Comparison of ENCODE assay signal across 18 cellular contexts in genomic region chr3:73094951-73095350, GRCh38. TPM values are rescaled to one million over a fixed set of nuclear protein-coding genes. Genes with fewer than 3 reads are reported as not detected.
DNase-seq lines count a peak whose midpoint lies in the region; ATAC-seq and TF ChIP-seq lines count a peak whose summit lies in the region.
"Had no signal": no experiment of that assay in that cellular context is flagged by ENCODE, and none has a peak within 500 bp of the region (broad histone marks: within the 10 kb centered on the region; RNA-seq: fewer than 3 reads in every experiment).

No MANE protein-coding gene starts in this region.

- peaks cover 11% of the 10 kb centered on the region for H3K4me1 ChIP-seq in mammary epithelial cell (ENCODE audit: insufficient read depth, low read length)
- H3K4me1 ChIP-seq in left ventricle myocardium inferior: peaks cover 10% of the 10 kb centered on the region
- no peaks in the 10 kb centered on the region for H3K4me1 ChIP-seq in tibial artery
- H3K4me1 ChIP-seq: sigmoid colon had no signal

- H3K27me3 ChIP-seq in mammary epithelial cell (ENCODE audit: insufficient read depth, low read length): no peaks in the 10 kb centered on the region
- no peaks in the 10 kb centered on the region for H3K27me3 ChIP-seq in left ventricle myocardium inferior (ENCODE audit: low read depth)
- H3K27me3 ChIP-seq in tibial artery: no peaks in the 10 kb centered on the region
- H3K27me3 ChIP-seq: sigmoid colon had no signal

- no peak overlapping the region for H3K9ac ChIP-seq in mammary epithelial cell (ENCODE audit: insufficient read depth, low read length)

- no peaks in the 10 kb centered on the region for H3K9me3 Mint-ChIP-seq in MCF 10A (ENCODE audit: unreplicated experiment)
- H3K9me3 Mint-ChIP-seq: activated CD4-positive, alpha-beta memory T cell treated with anti-CD3 and anti-CD28 coated beads, Interleukin-2, amount 10 ng/mL, durations not matched to agents 7 days and 5 days; activated naive CD8-positive, alpha-beta T cell treated with anti-CD3 and anti-CD28 coated beads, Interleukin-2, amount 10 ng/mL, durations not matched to agents 7 days and 5 days; activated T-cell treated with anti-CD3 and anti-CD28 coated beads, Interleukin-2, amount 50 U/mL, for 24 hours; CD8-positive, alpha-beta memory T cell had no signal

- no peak for ATAC-seq in HG02938 (IDR thresholded peaks at IDR 0.05; ENCODE audit: unreplicated experiment)
- no peak for ATAC-seq in HG03432 (IDR thresholded peaks at IDR 0.05; ENCODE audit: unreplicated experiment)

- peaks cover 6% of the 10 kb centered on the region for H3K4me1 Mint-ChIP-seq in MCF 10A (ENCODE audit: insufficient read depth, unreplicated experiment)

- POLR2A ChIA-PET in MCF 10A (lab: Yijun Ruan, JAX): interaction anchor here (0.6 kb wide), 1 partner anchor 386 kb away, joined by 3 read pairs; no protein-coding TSS in a partner anchor

- 21% methylated on average over 12 of the region's 12 CpGs for WGBS in mammary epithelial cell (ENCODE audit: low coverage, missing lambda C conversion rate)

- H3K27me3 Mint-ChIP-seq in MCF 10A (ENCODE audit: insufficient read depth, unreplicated experiment): no peaks in the 10 kb centered on the region
- H3K27me3 Mint-ChIP-seq: activated CD4-positive, alpha-beta memory T cell treated with anti-CD3 and anti-CD28 coated beads, Interleukin-2, amount 10 ng/mL, durations not matched to agents 7 days and 5 days had no signal

- peak overlapping the region; percentile 92 for H2AFZ ChIP-seq in mammary epithelial cell (ENCODE audit: low read depth, low read length)

- no peaks in the 10 kb centered on the region for H4K20me1 ChIP-seq in mammary epithelial cell (ENCODE audit: insufficient read depth, low read length)

- no peaks in the 10 kb centered on the region for H3K36me3 Mint-ChIP-seq in MCF 10A (ENCODE audit: insufficient read depth, unreplicated experiment)
- H3K36me3 Mint-ChIP-seq: activated naive CD8-positive, alpha-beta T cell treated with anti-CD3 and anti-CD28 coated beads, Interleukin-2, amount 10 ng/mL, durations not matched to agents 7 days and 5 days; CD8-positive, alpha-beta memory T cell had no signal

- H3K79me2 ChIP-seq in mammary epithelial cell (ENCODE audit: insufficient read depth, low read length): no peaks in the 10 kb centered on the region

- H3K27ac Mint-ChIP-seq in MCF 10A (ENCODE audit: low read depth, unreplicated experiment): no peak overlapping the region
- H3K27ac Mint-ChIP-seq: activated CD4-positive, alpha-beta memory T cell treated with anti-CD3 and anti-CD28 coated beads, Interleukin-2, amount 10 ng/mL, durations not matched to agents 7 days and 5 days; activated naive CD8-positive, alpha-beta T cell treated with anti-CD3 and anti-CD28 coated beads, Interleukin-2, amount 10 ng/mL, durations not matched to agents 7 days and 5 days; activated T-cell treated with anti-CD3 and anti-CD28 coated beads, Interleukin-2, amount 50 U/mL, for 24 hours; T-helper 17 cell had no signal

- no TSS peak for BruUV-seq in mammary epithelial cell (replicated peaks; lab: Mats Ljungman, UMichigan)
- BruUV-seq in MCF 10A (replicated peaks; lab: Mats Ljungman, UMichigan): no TSS peak

- no peak for DNase-seq in mammary epithelial cell
- no peak for DNase-seq in MCF 10A (ENCODE audit: unreplicated experiment)
- peak; percentile 10 for DNase-seq in NCI-H345 treated with DMSO at 0.1 percent for 48 hours (lab: John Stamatoyannopoulos, UW; ENCODE audit: unreplicated experiment)
- peak; percentile 37 for DNase-seq in left ventricle myocardium inferior
- peak; percentile 47 for DNase-seq in retina
- no peak for DNase-seq in tibial artery
- DNase-seq: activated CD4-positive, alpha-beta memory T cell treated with anti-CD3 and anti-CD28 coated beads, Interleukin-2, amount 10 ng/mL, durations not matched to agents 7 days and 5 days; activated naive CD8-positive, alpha-beta T cell treated with anti-CD3 and anti-CD28 coated beads, Interleukin-2, amount 10 ng/mL, durations not matched to agents 7 days and 5 days; activated T-cell treated with anti-CD3 and anti-CD28 coated beads, Interleukin-2, amount 50 U/mL, for 24 hours; CD8-positive, alpha-beta memory T cell; kidney glomerular epithelial cell; NCI-H1417 treated with DMSO at 0.1 percent for 48 hours; NK-92 treated with Interleukin-12 subunit alpha and Interleukin-12 subunit beta, amount 100 ng/mL, for 24 hours; occipital lobe; sigmoid colon; T-helper 17 cell had no signal

- H3K9me3 ChIP-seq in mammary epithelial cell (replicated peaks; ENCODE audit: insufficient read depth, low read length) (no peaks in the 10 kb centered on the region), left ventricle myocardium inferior (replicated peaks) (peaks cover 5% of the 10 kb centered on the region), tibial artery (no peaks in the 10 kb centered on the region)
- H3K9me3 ChIP-seq: sigmoid colon had no signal

- in situ Hi-C loops in mammary epithelial cell (cut with MboI; ENCODE audit: low sequenced_read_pairs in 2 of 2): loop anchor here (10.0 to 25.0 kb wide), 3 partner anchors 340 to 1383 kb away; no protein-coding TSS in a partner anchor

- H3K27ac ChIP-seq in mammary epithelial cell (ENCODE audit: insufficient read depth, low read depth, low read length) (no peak overlapping the region), left ventricle myocardium inferior (replicated peaks) (no peak overlapping the region), tibial artery (no peak overlapping the region)
- H3K27ac ChIP-seq: sigmoid colon had no signal

- dilution Hi-C loops in mammary epithelial cell (cut with HindIII; ENCODE audit: low sequenced_read_pairs): no loop called here

- intact Hi-C loops in mammary epithelial cell (cut with micrococcal nuclease) (no loop called here), MCF 10A (cut with micrococcal nuclease) (no loop called here), left ventricle myocardium inferior (cut with micrococcal nuclease) (no loop called here), tibial artery (cut with DNase I; ENCODE audit: low total_unique reads) (no loop called here)

- no peak for TF ChIP-seq CTCF in mammary epithelial cell (conservative IDR thresholded peaks at IDR 0.05 in 1 of 2, IDR thresholded peaks at IDR 0.05 in 1 of 2; ENCODE audit: extremely low read depth in 1 of 2, insufficient read depth in 1 of 2, low read depth in 1 of 2, low read length in 2 of 2)
- TF ChIP-seq CTCF in MCF 10A (IDR thresholded peaks at IDR 0.05; ENCODE audit: unreplicated experiment): no peak
- TF ChIP-seq CTCF in left ventricle myocardium inferior (IDR thresholded peaks at IDR 0.05; ENCODE audit: borderline replicate concordance): no peak
- TF ChIP-seq CTCF in tibial artery (IDR thresholded peaks at IDR 0.05): no peak

- H3K36me3 ChIP-seq in mammary epithelial cell (ENCODE audit: insufficient read depth, low read length) (no peaks in the 10 kb centered on the region), left ventricle myocardium inferior (no peaks in the 10 kb centered on the region), tibial artery (no peaks in the 10 kb centered on the region)
- H3K36me3 ChIP-seq: sigmoid colon had no signal

- no peak overlapping the region for H3K4me3 Mint-ChIP-seq in MCF 10A (ENCODE audit: unreplicated experiment)
- H3K4me3 Mint-ChIP-seq: activated CD4-positive, alpha-beta memory T cell treated with anti-CD3 and anti-CD28 coated beads, Interleukin-2, amount 10 ng/mL, durations not matched to agents 7 days and 5 days; activated T-cell treated with anti-CD3 and anti-CD28 coated beads, Interleukin-2, amount 50 U/mL, for 24 hours; CD8-positive, alpha-beta memory T cell; T-helper 17 cell had no signal

- H3K4me3 ChIP-seq in mammary epithelial cell (replicated peaks in 1 of 3; ENCODE audit: insufficient read depth in 1 of 3, low read depth in 2 of 3, low read length in 3 of 3) (no peak overlapping the region), left ventricle myocardium inferior (no peak overlapping the region), tibial artery (no peak overlapping the region)
- H3K4me3 ChIP-seq: sigmoid colon had no signal

- CTCF ChIA-PET in mammary epithelial cell (lab: Charles Lee; ENCODE audit: low non-redundant PET) (no interaction called here), MCF 10A (lab: Yijun Ruan, JAX) (interaction anchor here (0.7 to 9.4 kb wide), 10 partner anchors 10 to 424 kb away, joined by 3 to 151 read pairs (median 3); no protein-coding TSS in a partner anchor)

- H3K4me2 ChIP-seq in mammary epithelial cell (ENCODE audit: insufficient read depth, low read depth, low read length): no peak overlapping the region

RNA-seq across cellular contexts. Expression of gene EBLN2, which starts 33.5 kb away (rescaled TPM):
- total RNA-seq in mammary epithelial cell (1 to 10 TPM; 4.4 to 4.5 TPM), MCF 10A (2022) (4.7 and 5.5 TPM in 2 replicates), left ventricle myocardium inferior (0.99 TPM)
- polyA plus RNA-seq in mammary epithelial cell: 0.42 TPM
- polyA minus RNA-seq in mammary epithelial cell: not detected

Comparison
In these comparisons a context has a peak if more than half of its experiments do, and no peak if none do; other contexts are left out.
1. DNase-seq: peak in NCI-H345 treated with DMSO at 0.1 percent for 48 hours (single experiment), left ventricle myocardium inferior (single experiment) and retina (single experiment); none in mammary epithelial cell (single experiment), MCF 10A (single experiment) and tibial artery (0 of 2).